Comparison of ENCODE assay signal across 9 cellular contexts in genomic region chrX:1673337-1673736, GRCh38. TPM values are rescaled to one million over a fixed set of nuclear protein-coding genes. Genes with fewer than 3 reads are reported as not detected.
A peak's percentile ranks its signal among the peaks of the same experiment; 100 is the strongest.
DNase-seq lines count a peak whose midpoint lies in the region; ATAC-seq and TF ChIP-seq lines count a peak whose summit lies in the region.
"Had no signal": no experiment of that assay in that cellular context is flagged by ENCODE, and none has a peak within 500 bp of the region (broad histone marks: within the 10 kb centered on the region; RNA-seq: fewer than 3 reads in every experiment).

No MANE protein-coding gene starts in this region.

- H3K4me1 Mint-ChIP-seq in activated CD4-positive, alpha-beta T cell treated with anti-CD3 and anti-CD28 coated beads for 36 hours, result no peaks in the 10 kb centered on the region

- H3K4me3 ChIP-seq in fibroblast of villous mesenchyme (ENCODE audit: low read depth, low read length) (no peak overlapping the region), uterus (no peak overlapping the region)

- no peak overlapping the region for H3K27ac ChIP-seq in uterus

- H3K36me3 Mint-ChIP-seq in activated CD4-positive, alpha-beta T cell treated with anti-CD3 and anti-CD28 coated beads for 36 hours (ENCODE audit: low read depth), result peaks cover 11% of the 10 kb centered on the region

- no peaks in the 10 kb centered on the region for H3K27me3 ChIP-seq in uterus

- TF ChIP-seq CTCF in fibroblast of villous mesenchyme (IDR thresholded peaks at IDR 0.05; ENCODE audit: insufficient read depth, low read depth, low read length), result peak; percentile 51
- peak in 1 of 4 experiments; percentile 10 for TF ChIP-seq CTCF in uterus (IDR thresholded peaks at IDR 0.05)

- no peaks in the 10 kb centered on the region for H3K9me3 ChIP-seq in uterus

- DNase-seq in D341Med (ENCODE audit: low spot score), result peak; percentile 61
- peak; percentile 67 for DNase-seq in activated CD4-positive, alpha-beta T cell treated with anti-CD3 and anti-CD28 coated beads for 36 hours
- peak; percentile 8 for DNase-seq in fibroblast of villous mesenchyme (ENCODE audit: low read depth)
- peak; percentile 8 for DNase-seq in stimulated activated naive CD4-positive, alpha-beta T cell treated with Interleukin-2 at 50 U/mL for 16 hours (lab: John Stamatoyannopoulos, UW)
- DNase-seq in NCI-H345 treated with DMSO at 0.1 percent for 48 hours (lab: John Stamatoyannopoulos, UW; ENCODE audit: unreplicated experiment), result no peak
- no peak for DNase-seq in uterus

- H3K27ac Mint-ChIP-seq in activated CD4-positive, alpha-beta T cell treated with anti-CD3 and anti-CD28 coated beads for 36 hours, result no peak overlapping the region
- H3K27ac Mint-ChIP-seq: T-helper 1 cell treated with Interleukin-12 subunit alpha and Interleukin-12 subunit beta and Interleukin-4 antibody, amounts not matched to agents 30 μg/mL and 1 μg/mL, for 36 hours had no signal

- TF ChIP-seq POLR2A in uterus (IDR thresholded peaks at IDR 0.05), result no peak

- no peak overlapping the region for H3K4me3 Mint-ChIP-seq in activated CD4-positive, alpha-beta T cell treated with anti-CD3 and anti-CD28 coated beads for 36 hours
- H3K4me3 Mint-ChIP-seq: T-helper 1 cell treated with Interleukin-12 subunit alpha and Interleukin-12 subunit beta and Interleukin-4 antibody, amounts not matched to agents 30 μg/mL and 1 μg/mL, for 36 hours had no signal

- no peaks in the 10 kb centered on the region for H3K36me3 ChIP-seq in uterus

- no peaks in the 10 kb centered on the region for H3K4me1 ChIP-seq in uterus

- peak; percentile 40 for ATAC-seq in HG02885 (IDR thresholded peaks at IDR 0.05; ENCODE audit: poor library complexity, unreplicated experiment)
- ATAC-seq in activated CD4-positive, alpha-beta T cell treated with anti-CD3 and anti-CD28 coated beads for 36 hours, result peak; percentile 65
- ATAC-seq in HG02763 (IDR thresholded peaks at IDR 0.05; ENCODE audit: unreplicated experiment), result no peak

- POLR2A ChIA-PET in activated CD4-positive, alpha-beta T cell treated with anti-CD3 and anti-CD28 coated beads for 36 hours (lab: Charles Lee), result no interaction called here

- CTCF ChIA-PET in activated CD4-positive, alpha-beta T cell treated with anti-CD3 and anti-CD28 coated beads for 36 hours (lab: Charles Lee), result no interaction called here

- no peaks in the 10 kb centered on the region for H3K27me3 Mint-ChIP-seq in activated CD4-positive, alpha-beta T cell treated with anti-CD3 and anti-CD28 coated beads for 36 hours

- intact Hi-C loops in activated CD4-positive, alpha-beta T cell treated with anti-CD3 and anti-CD28 coated beads for 36 hours (cut with DNase I, micrococcal nuclease), result loop anchor here in 1 of 2 experiments (1.0 kb wide), 1 partner anchor 920 kb away; no protein-coding TSS in a partner anchor
- intact Hi-C loops in uterus (cut with DNase I; ENCODE audit: low total_unique reads), result no loop called here

- no peaks in the 10 kb centered on the region for H3K9me3 Mint-ChIP-seq in activated CD4-positive, alpha-beta T cell treated with anti-CD3 and anti-CD28 coated beads for 36 hours (ENCODE audit: low read depth)

RNA-seq across cellular contexts. Expression of gene ASMT, which starts 58.5 kb away (rescaled TPM):
- under 1 TPM; 0.51 to 0.82 TPM for total RNA-seq in activated CD4-positive, alpha-beta T cell treated with anti-CD3 and anti-CD28 coated beads for 36 hours
- not detected in 2 replicates for total RNA-seq in fibroblast of villous mesenchyme
- total RNA-seq in uterus, result 1 to 10 TPM in 1 of 4 donors, under 1 TPM in 1, not detected in 2; 0.21 to 2.6 TPM

Comparison
In these comparisons a context has a peak if more than half of its experiments do, and no peak if none do; other contexts are left out.
1. DNase-seq: peak in D341Med (single experiment), activated CD4-positive, alpha-beta T cell treated with anti-CD3 and anti-CD28 coated beads for 36 hours (single experiment), fibroblast of villous mesenchyme (single experiment) and stimulated activated naive CD4-positive, alpha-beta T cell treated with Interleukin-2 at 50 U/mL for 16 hours (single experiment); none in NCI-H345 treated with DMSO at 0.1 percent for 48 hours (single experiment) and uterus (0 of 2).